1 cellular context compared by ENCODE assay signal in genomic region chr11:60841797-60842687, GRCh38.
TF ChIP-seq lines count a peak whose summit lies in the region.

TSS of gene CCDC86 (plus strand) at chr11:60842113. CDS start at chr11:60842125, 12 bp downstream.

TF ChIP-seq in HepG2, 621 proteins besides CTCF, POLR2A, EP300 and RAD21 (continued from another document and continues in another):
- TF ChIP-seq GRHL1 (CRISPR knock-in tag; conservative IDR thresholded peaks at IDR 0.05) (no peak), E2F1 (CRISPR knock-in tag; IDR thresholded peaks at IDR 0.05) (peak; percentile 56; the same call in 1 of the 2 replicates), PITX1 (CRISPR knock-in tag; IDR thresholded peaks at IDR 0.05) (peak; percentile 39; the same call in 1 of the 2 replicates), GPN1 (CRISPR knock-in tag; IDR thresholded peaks at IDR 0.05; ENCODE audit: borderline replicate concordance) (no peak), ARNTL (CRISPR knock-in tag; IDR thresholded peaks at IDR 0.05) (peak; percentile 97), GFI1 (CRISPR knock-in tag; IDR thresholded peaks at IDR 0.05; ENCODE audit: borderline replicate concordance) (peak; percentile 69; the same call in 1 of the 2 replicates), FLYWCH1 (CRISPR knock-in tag; IDR thresholded peaks at IDR 0.05) (no peak), STAT5B (CRISPR knock-in tag; IDR thresholded peaks at IDR 0.05) (no peak; the same call in 1 of the 2 replicates), U2AF1 (optimal IDR thresholded peaks at IDR 0.05; ENCODE audit: low read depth, low read length) (no peak), PAWR (CRISPR knock-in tag; IDR thresholded peaks at IDR 0.05; ENCODE audit: borderline replicate concordance) (no peak), KDM4B (CRISPR knock-in tag; IDR thresholded peaks at IDR 0.05) (peak; percentile 78; the same call in 1 of the 2 replicates), IRF9 (CRISPR knock-in tag; IDR thresholded peaks at IDR 0.05; ENCODE audit: borderline replicate concordance) (no peak; the same call in 1 of the 2 replicates), SRY (CRISPR knock-in tag; IDR thresholded peaks at IDR 0.05) (peak; percentile 83; the same call in 1 of the 2 replicates), ZNF367 (CRISPR knock-in tag; IDR thresholded peaks at IDR 0.05; ENCODE audit: borderline replicate concordance) (no peak), THAP7 (CRISPR knock-in tag; IDR thresholded peaks at IDR 0.05) (peak; percentile 98), ZNF362 (CRISPR knock-in tag; IDR thresholded peaks at IDR 0.05; ENCODE audit: borderline replicate concordance) (no peak), ZNF296 (CRISPR knock-in tag; conservative IDR thresholded peaks at IDR 0.05) (no peak), MBD4 (IDR thresholded peaks at IDR 0.05; ENCODE audit: borderline replicate concordance, low read length) (no peak), ZNF12 (CRISPR knock-in tag; IDR thresholded peaks at IDR 0.05) (peak; percentile 12; the same call in 1 of the 2 replicates), BRF2 (CRISPR knock-in tag; IDR thresholded peaks at IDR 0.05) (no peak), ZNF850 (CRISPR knock-in tag; conservative IDR thresholded peaks at IDR 0.05) (no peak), ZNF580 (CRISPR knock-in tag; IDR thresholded peaks at IDR 0.05; ENCODE audit: borderline replicate concordance, low read depth) (peak; percentile 98; the same call in 1 of the 2 replicates), ZNF20 (CRISPR knock-in tag; IDR thresholded peaks at IDR 0.05) (no peak), PRMT3 (CRISPR knock-in tag; IDR thresholded peaks at IDR 0.05; ENCODE audit: borderline replicate concordance, low read depth) (no peak), RELA (CRISPR knock-in tag; IDR thresholded peaks at IDR 0.05) (0 out of 2 replicates have a peak, but pooled peaks have one; percentile 68), MYC (CRISPR knock-in tag; IDR thresholded peaks at IDR 0.05; ENCODE audit: borderline replicate concordance) (peak; percentile 100), PATZ1 (CRISPR knock-in tag; IDR thresholded peaks at IDR 0.05) (peak; percentile 97), ZNF550 (CRISPR knock-in tag; IDR thresholded peaks at IDR 0.05; ENCODE audit: borderline replicate concordance) (no peak), ZNF782 (CRISPR knock-in tag; IDR thresholded peaks at IDR 0.05; ENCODE audit: borderline replicate concordance) (0 out of 2 replicates have a peak, but pooled peaks have one; percentile 80), NFIB (CRISPR knock-in tag; IDR thresholded peaks at IDR 0.05; ENCODE audit: borderline replicate concordance) (no peak), PLSCR1 (CRISPR knock-in tag; IDR thresholded peaks at IDR 0.05; ENCODE audit: borderline replicate concordance) (peak; percentile 77; the same call in 1 of the 2 replicates), ZNF33B (CRISPR knock-in tag; IDR thresholded peaks at IDR 0.05) (no peak), RAD51 (IDR thresholded peaks at IDR 0.05; ENCODE audit: borderline replicate concordance) (no peak), ARID5B (CRISPR knock-in tag; IDR thresholded peaks at IDR 0.05) (peak; percentile 66), SYNCRIP (IDR thresholded peaks at IDR 0.05; ENCODE audit: insufficient read depth, low read depth, low read length) (no peak), ZNF788 (CRISPR knock-in tag; IDR thresholded peaks at IDR 0.05; ENCODE audit: borderline replicate concordance) (peak; percentile 93), STAT6 (CRISPR knock-in tag; IDR thresholded peaks at IDR 0.05; ENCODE audit: borderline replicate concordance) (no peak), ZNF256 (CRISPR knock-in tag; conservative IDR thresholded peaks at IDR 0.05) (no peak), ZNF30 (CRISPR knock-in tag; IDR thresholded peaks at IDR 0.05) (no peak), TMF1 (CRISPR knock-in tag; IDR thresholded peaks at IDR 0.05; ENCODE audit: low read depth) (no peak), ZNF460 (CRISPR knock-in tag; IDR thresholded peaks at IDR 0.05; ENCODE audit: borderline replicate concordance) (no peak), ZNF136 (CRISPR knock-in tag; IDR thresholded peaks at IDR 0.05; ENCODE audit: low read depth) (0 out of 2 replicates have a peak, but pooled peaks have one; percentile 37), ZNF709 (CRISPR knock-in tag; IDR thresholded peaks at IDR 0.05) (peak; percentile 63; the same call in 1 of the 2 replicates), ZNF704 (CRISPR knock-in tag; IDR thresholded peaks at IDR 0.05; ENCODE audit: borderline replicate concordance) (peak; percentile 89), ZNF569 (CRISPR knock-in tag; IDR thresholded peaks at IDR 0.05; ENCODE audit: borderline replicate concordance) (no peak; the same call in 1 of the 2 replicates)
